ENCODE assay signal across 22 cellular contexts in genomic region chr18:37710731-37711130, GRCh38.
DNase-seq lines count a peak whose midpoint lies in the region; ATAC-seq and TF ChIP-seq lines count a peak whose summit lies in the region.
"Had no signal": no experiment of that assay in that cellular context is flagged by ENCODE, and none has a peak within 500 bp of the region (broad histone marks: within the 10 kb centered on the region; RNA-seq: fewer than 3 reads in every experiment).

No MANE protein-coding gene starts in this region.

- H3K4me2 ChIP-seq in OCI-LY3 (ENCODE audit: low read length): no peak overlapping the region
- H3K4me2 ChIP-seq: KMS-11, PC-9 had no signal

- H3K79me2 ChIP-seq in OCI-LY3 (ENCODE audit: low read length): no peaks in the 10 kb centered on the region

- DNase-seq in DMS 273 (lab: John Stamatoyannopoulos, UW; ENCODE audit: unreplicated experiment): peak; percentile 52
- DNase-seq in DMS 273 treated with DMSO at 0.1 percent for 48 hours (lab: John Stamatoyannopoulos, UW): no peak
- peak; percentile 89 for DNase-seq in DMS79 treated with DMSO at 0.1 percent for 48 hours (lab: John Stamatoyannopoulos, UW)
- peak; percentile 43 for DNase-seq in NCI-H345 treated with DMSO at 0.1 percent for 48 hours (lab: John Stamatoyannopoulos, UW; ENCODE audit: unreplicated experiment)
- DNase-seq in OCI-M2 (lab: John Stamatoyannopoulos, UW; ENCODE audit: unreplicated experiment): no peak
- DNase-seq: BE2C; Calu3; CD4-positive, alpha-beta T cell; EL; GOT3; NCI-H1048; NCI-H2081; NCI-H524 treated with DMSO at 0.1 percent for 48 hours; PC-9; SJCRH30; T-helper 2 cell had no signal

- 0 out of 2 replicates have a peak overlapping the region, but pooled peaks have one; percentile 86 for H3K27ac ChIP-seq in OCI-LY3 (ENCODE audit: low read length)
- H3K27ac ChIP-seq: 22Rv1, KMS-11, PC-9, SJCRH30 had no signal

- H3K4me1 ChIP-seq in OCI-LY3 (ENCODE audit: low read length): peaks cover 34% of the 10 kb centered on the region
- H3K4me1 ChIP-seq: SJCRH30 had no signal

- ATAC-seq in GM21360 (IDR thresholded peaks at IDR 0.05; ENCODE audit: unreplicated experiment): no peak
- no peak for ATAC-seq in HG02885 (IDR thresholded peaks at IDR 0.05; ENCODE audit: poor library complexity, unreplicated experiment)
- ATAC-seq: HepG2 had no signal

- no peaks in the 10 kb centered on the region for H3K9me3 ChIP-seq in OCI-LY3 (ENCODE audit: insufficient read depth, low read length)
- H3K9me3 ChIP-seq: BE2C, SJCRH30 had no signal

- H2AFZ ChIP-seq in OCI-LY3 (ENCODE audit: low read depth, low read length): no peak overlapping the region
- H2AFZ ChIP-seq: PC-9 had no signal

- no peak overlapping the region for H3K4me3 ChIP-seq in OCI-LY3 (ENCODE audit: low read length)
- H3K4me3 ChIP-seq: PC-9, SJCRH30 had no signal

- no peaks in the 10 kb centered on the region for H3K27me3 ChIP-seq in OCI-LY3 (ENCODE audit: low read depth, low read length)
- H3K27me3 ChIP-seq: BE2C, SJCRH30 had no signal

- no peaks in the 10 kb centered on the region for H3K36me3 ChIP-seq in OCI-LY3 (replicated peaks; ENCODE audit: low read depth, low read length)
- H3K36me3 ChIP-seq: BE2C, SJCRH30 had no signal

- no peaks in the 10 kb centered on the region for H4K20me1 ChIP-seq in OCI-LY3 (ENCODE audit: insufficient read depth, low read length)

- no peak for TF ChIP-seq CTCF in OCI-LY3 (IDR thresholded peaks at IDR 0.05; ENCODE audit: low read depth, low read length)

- H3K9ac ChIP-seq in OCI-LY3 (ENCODE audit: low read length): no peak overlapping the region
- H3K9ac ChIP-seq: KMS-11 had no signal

Comparison
In these comparisons a context has a peak if more than half of its experiments do, and no peak if none do; other contexts are left out.
1. DNase-seq: peak in DMS 273 (single experiment), DMS79 treated with DMSO at 0.1 percent for 48 hours (single experiment) and NCI-H345 treated with DMSO at 0.1 percent for 48 hours (single experiment); none in DMS 273 treated with DMSO at 0.1 percent for 48 hours (single experiment) and OCI-M2 (single experiment).